ENCODE assay signal across 8 cellular contexts in genomic region chr17:51121620-51122472, GRCh38.
DNase-seq lines count a peak whose midpoint lies in the region; ATAC-seq and TF ChIP-seq lines count a peak whose summit lies in the region.

No MANE protein-coding gene starts in this region.

- no peaks in the 10 kb centered on the region for H3K9me3 ChIP-seq in OCI-LY1 (ENCODE audit: low read length)

- H3K9me2 ChIP-seq in OCI-LY1 (ENCODE audit: low read depth, low read length): no peaks in the 10 kb centered on the region

- no peaks in the 10 kb centered on the region for H3F3A ChIP-seq in OCI-LY1 (ENCODE audit: insufficient read depth, low read length)

- TF ChIP-seq CTCF in OCI-LY1 (IDR thresholded peaks at IDR 0.05; ENCODE audit: low read length): no peak

- peak overlapping the region; percentile 90 for H3K9ac ChIP-seq in OCI-LY1 (ENCODE audit: low read length)

- ATAC-seq in HG03060 (IDR thresholded peaks at IDR 0.05; ENCODE audit: low read depth, unreplicated experiment): peak; percentile 39

- H4K20me1 ChIP-seq in OCI-LY1 (ENCODE audit: insufficient read depth, low read length): no peaks in the 10 kb centered on the region

- DNase-seq in GM04504 (ENCODE audit: low read depth) (peak; percentile 96), activated T-cell treated with anti-CD3 and anti-CD28 coated beads for 1 hour (ENCODE audit: low read depth) (peak; percentile 67), epidermal melanocyte (ENCODE audit: insufficient read length, low spot score) (peak; percentile 85), midbrain (lab: John Stamatoyannopoulos, UW) (peak; percentile 73), NCI-H1048 (lab: John Stamatoyannopoulos, UW) (no peak)
- peak; percentile 69 for DNase-seq in stimulated activated CD8-positive, alpha-beta memory T cell treated with anti-CD3 and anti-CD28 coated beads, Interleukin-15, amount 100 ng/mL, for 24 hours (ENCODE audit: low read depth)

- H3K36me3 ChIP-seq in OCI-LY1 (ENCODE audit: insufficient read depth, low read length): no peaks in the 10 kb centered on the region

- H2AFZ ChIP-seq in OCI-LY1 (ENCODE audit: low read length): no peak overlapping the region

- H3K4me1 ChIP-seq in OCI-LY1 (ENCODE audit: insufficient read depth, low read length, severe bottlenecking): peaks cover 32% of the 10 kb centered on the region

- peak overlapping the region; percentile 78 for H3K4me3 ChIP-seq in OCI-LY1 (ENCODE audit: low read depth, low read length, poor library complexity, severe bottlenecking)

- H3K4me2 ChIP-seq in OCI-LY1 (ENCODE audit: low read length): peak overlapping the region; percentile 95

- H3K79me2 ChIP-seq in OCI-LY1 (ENCODE audit: insufficient read depth, low read length): peaks cover 28% of the 10 kb centered on the region

- H3K27me3 ChIP-seq in OCI-LY1 (ENCODE audit: insufficient read depth, low read length): no peaks in the 10 kb centered on the region

- peak overlapping the region; percentile 72 for H3K27ac ChIP-seq in OCI-LY1 (ENCODE audit: low read depth, low read length, poor library complexity, severe bottlenecking)
